ENCODE assay signal across 13 cellular contexts in the genomic region with DNA sequence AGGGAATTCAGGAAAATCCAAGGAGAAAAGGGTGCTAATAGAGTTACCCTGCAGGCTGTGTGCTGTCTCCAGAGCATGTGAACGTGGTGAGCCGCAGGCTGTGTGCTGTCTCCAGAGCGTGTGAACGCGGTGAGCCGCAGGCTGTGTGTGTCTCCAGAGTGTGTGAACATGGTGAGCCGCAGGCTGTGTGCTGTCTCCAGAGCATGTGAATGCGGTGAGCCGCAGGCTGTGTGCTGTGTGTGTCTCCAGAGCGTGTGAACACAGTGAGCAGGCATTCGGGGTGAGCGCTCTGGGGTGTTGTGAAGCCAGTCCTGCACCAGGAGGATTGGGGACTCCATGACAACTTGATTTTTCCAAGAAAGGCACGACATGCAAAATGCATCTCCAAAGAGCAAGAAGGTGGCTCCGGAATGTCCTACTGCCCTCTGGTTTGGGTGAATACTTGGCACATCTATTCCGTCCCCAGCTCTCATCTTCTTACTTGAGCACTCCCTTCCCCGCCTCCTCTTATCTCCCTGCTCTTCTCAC.
"Had no signal": no experiment of that assay in that cellular context is flagged by ENCODE, and none has a peak within 500 bp of the region (broad histone marks: within the 10 kb centered on the region; RNA-seq: fewer than 3 reads in every experiment).

No MANE protein-coding gene starts in this region.

- ATAC-seq: natural killer cell, T-cell had no signal

- H3K9me3 Mint-ChIP-seq: activated CD4-positive, alpha-beta T cell treated with anti-CD3 and anti-CD28 coated beads, Interleukin-2, amount 10 ng/mL, durations not matched to agents 7 days and 5 days; activated naive CD4-positive, alpha-beta T cell treated with anti-CD3 and anti-CD28 coated beads, Interleukin-2, amount 10 ng/mL, durations not matched to agents 7 days and 5 days; natural killer cell; T-cell had no signal

- H3K4me3 ChIP-seq: dorsolateral prefrontal cortex, esophagus squamous epithelium, sigmoid colon, spleen had no signal

- H3K27me3 ChIP-seq: sigmoid colon, spleen had no signal

- H3K36me3 Mint-ChIP-seq: activated naive CD4-positive, alpha-beta T cell treated with anti-CD3 and anti-CD28 coated beads, Interleukin-2, amount 10 ng/mL, durations not matched to agents 7 days and 5 days; natural killer cell; T-cell had no signal

- H3K4me1 ChIP-seq: esophagus squamous epithelium, sigmoid colon, spleen had no signal

- H3K4me1 Mint-ChIP-seq: activated CD4-positive, alpha-beta T cell treated with anti-CD3 and anti-CD28 coated beads, Interleukin-2, amount 10 ng/mL, durations not matched to agents 7 days and 5 days; activated naive CD4-positive, alpha-beta T cell treated with anti-CD3 and anti-CD28 coated beads, Interleukin-2, amount 10 ng/mL, durations not matched to agents 7 days and 5 days; natural killer cell; T-cell had no signal

- DNase-seq: activated CD4-positive, alpha-beta T cell treated with anti-CD3 and anti-CD28 coated beads, Interleukin-2, amount 10 ng/mL, durations not matched to agents 7 days and 5 days; activated naive CD4-positive, alpha-beta T cell treated with anti-CD3 and anti-CD28 coated beads, Interleukin-2, amount 10 ng/mL, durations not matched to agents 7 days and 5 days; activated T-cell treated with anti-CD3 and anti-CD28 coated beads, Interleukin-2, amount 50 U/mL, for 1 hour; dorsolateral prefrontal cortex; esophagus squamous epithelium; glutamatergic neuron; kidney glomerular epithelial cell; mesendoderm; natural killer cell; sigmoid colon; spleen; T-helper 9 cell had no signal

- H3K4me3 Mint-ChIP-seq: activated CD4-positive, alpha-beta T cell treated with anti-CD3 and anti-CD28 coated beads, Interleukin-2, amount 10 ng/mL, durations not matched to agents 7 days and 5 days; activated naive CD4-positive, alpha-beta T cell treated with anti-CD3 and anti-CD28 coated beads, Interleukin-2, amount 10 ng/mL, durations not matched to agents 7 days and 5 days; natural killer cell; T-cell had no signal

- H3K27ac ChIP-seq: dorsolateral prefrontal cortex, esophagus squamous epithelium, sigmoid colon, spleen had no signal

- H3K36me3 ChIP-seq: esophagus squamous epithelium, sigmoid colon, spleen had no signal

- H3K9me3 ChIP-seq: sigmoid colon had no signal

- H3K27ac Mint-ChIP-seq: activated CD4-positive, alpha-beta T cell treated with anti-CD3 and anti-CD28 coated beads, Interleukin-2, amount 10 ng/mL, durations not matched to agents 7 days and 5 days; activated naive CD4-positive, alpha-beta T cell treated with anti-CD3 and anti-CD28 coated beads, Interleukin-2, amount 10 ng/mL, durations not matched to agents 7 days and 5 days; natural killer cell; T-cell had no signal

- H3K27me3 Mint-ChIP-seq: activated CD4-positive, alpha-beta T cell treated with anti-CD3 and anti-CD28 coated beads, Interleukin-2, amount 10 ng/mL, durations not matched to agents 7 days and 5 days had no signal
